ENCODE assay signal across 9 cellular contexts in the genomic region with DNA sequence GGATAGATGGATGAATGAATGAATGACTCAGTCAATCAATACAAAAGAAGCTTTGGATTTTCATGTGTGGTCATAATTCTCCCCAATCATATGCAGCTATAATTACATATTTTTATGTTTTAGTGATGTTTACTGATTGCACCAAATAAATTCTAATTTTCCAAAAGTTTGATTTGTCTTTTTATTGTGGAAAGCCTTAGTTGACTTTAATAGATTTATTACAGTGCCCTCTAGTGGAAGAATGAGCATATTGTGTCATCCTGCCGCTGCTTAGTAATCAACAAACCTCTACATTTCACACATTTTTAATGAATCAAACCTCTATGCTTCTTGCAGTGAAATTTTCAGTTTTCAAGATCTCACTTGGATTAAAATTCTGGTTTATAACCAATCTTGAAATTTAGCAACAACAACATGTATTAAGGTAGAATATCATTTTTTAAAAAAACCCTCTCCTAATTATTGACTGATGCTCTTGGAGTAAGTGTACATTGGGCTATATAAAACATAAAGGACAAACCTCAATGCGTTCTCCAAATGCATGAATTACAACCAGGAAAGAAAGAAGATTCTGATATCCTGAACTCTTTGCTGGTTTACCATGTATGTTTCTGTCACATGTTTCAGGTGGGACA. TPM values are rescaled to one million over a fixed set of nuclear protein-coding genes. Genes with fewer than 3 reads are reported as not detected.
DNase-seq lines count a peak whose midpoint lies in the region; ATAC-seq, FAIRE-seq and TF ChIP-seq lines count a peak whose summit lies in the region.
"Had no signal": no experiment of that assay in that cellular context is flagged by ENCODE, and none has a peak within 500 bp of the region (broad histone marks: within the 10 kb centered on the region; RNA-seq: fewer than 3 reads in every experiment).

No MANE protein-coding gene starts in this region.

- no peaks in the 10 kb centered on the region for H3K27me3 ChIP-seq in astrocyte (ENCODE audit: insufficient read depth, low read length)

- no peaks in the 10 kb centered on the region for H3K79me2 ChIP-seq in astrocyte (ENCODE audit: insufficient read depth, low read length)

- no peaks in the 10 kb centered on the region for H3K36me3 ChIP-seq in astrocyte (ENCODE audit: insufficient read depth, low read length)

- no peak overlapping the region for H3K4me2 ChIP-seq in astrocyte (ENCODE audit: low read length)

- no peaks in the 10 kb centered on the region for H3K9me3 Mint-ChIP-seq in astrocyte (ENCODE audit: unreplicated experiment)

- no peak overlapping the region for H2AFZ ChIP-seq in astrocyte (ENCODE audit: low read depth, low read length)

- ATAC-seq in HG03575 (IDR thresholded peaks at IDR 0.05; ENCODE audit: extremely low read depth, insufficient number of reproducible peaks, low FRiP score, unreplicated experiment) (peak; percentile 64), T-helper 17 cell (no peak)

- H3K27me3 Mint-ChIP-seq in astrocyte (ENCODE audit: low read depth, unreplicated experiment): peaks cover 4% of the 10 kb centered on the region
- H3K27me3 Mint-ChIP-seq in T-helper 17 cell: peaks cover 15% of the 10 kb centered on the region

- H3K4me3 Mint-ChIP-seq in astrocyte (ENCODE audit: unreplicated experiment): no peak overlapping the region
- no peak overlapping the region for H3K4me3 Mint-ChIP-seq in T-helper 17 cell
- H3K4me3 Mint-ChIP-seq: CD4-positive, alpha-beta memory T cell had no signal

- H3K27ac Mint-ChIP-seq in astrocyte (ENCODE audit: unreplicated experiment) (no peak overlapping the region), T-helper 17 cell (no peak overlapping the region)
- H3K27ac Mint-ChIP-seq: CD4-positive, alpha-beta memory T cell had no signal

- no peaks in the 10 kb centered on the region for H4K20me1 ChIP-seq in astrocyte (ENCODE audit: insufficient read depth, low read length)

- H3K4me3 ChIP-seq in astrocyte (ENCODE audit: insufficient read depth, low read depth, low read length): no peak overlapping the region

- no peaks in the 10 kb centered on the region for H3K4me1 ChIP-seq in astrocyte (ENCODE audit: insufficient read depth, low read length)

- DNase-seq in NCI-H1417 (lab: John Stamatoyannopoulos, UW) (peak in 2 of 3 experiments; percentile 1 to 30), NCI-H1417 treated with DMSO at 0.1 percent for 48 hours (lab: John Stamatoyannopoulos, UW) (no peak), astrocyte (ENCODE audit: low read depth) (no peak), medulla oblongata (ENCODE audit: extremely low spot score) (peak; percentile 21), NK-92 (lab: John Stamatoyannopoulos, UW; ENCODE audit: unreplicated experiment) (no peak), ureter (ENCODE audit: low spot score) (no peak), T-helper 17 cell (no peak)

- FAIRE-seq in astrocyte (lab: Jason Lieb, UNC): no peak

- no peak overlapping the region for H3K27ac ChIP-seq in astrocyte (ENCODE audit: low read depth, low read length)

- TF ChIP-seq CTCF in astrocyte (IDR thresholded peaks at IDR 0.05; ENCODE audit: insufficient read depth, low read depth, low read length): peak; percentile 65

- H3K9me3 ChIP-seq in astrocyte (ENCODE audit: insufficient read depth, low read depth, low read length) (no peaks in the 10 kb centered on the region), T-helper 17 cell (ENCODE audit: control insufficient read depth, low read length, poor library complexity, severe bottlenecking) (peaks cover 2% of the 10 kb centered on the region)

- H3K4me1 Mint-ChIP-seq in astrocyte (ENCODE audit: low read depth, unreplicated experiment) (peaks cover 4% of the 10 kb centered on the region), T-helper 17 cell (no peaks in the 10 kb centered on the region)
- H3K4me1 Mint-ChIP-seq: CD4-positive, alpha-beta memory T cell had no signal

- H3K36me3 Mint-ChIP-seq in astrocyte (ENCODE audit: low read depth, unreplicated experiment) (no peaks in the 10 kb centered on the region), T-helper 17 cell (ENCODE audit: low read depth) (no peaks in the 10 kb centered on the region)
- H3K36me3 Mint-ChIP-seq: CD4-positive, alpha-beta memory T cell had no signal

- no peak overlapping the region for H3K9ac ChIP-seq in astrocyte (ENCODE audit: low read length)

RNA-seq across cellular contexts. Expression of a gene that starts 55.6 kb away (rescaled TPM):
- total RNA-seq in astrocyte: not detected in 2 replicates
- not detected for total RNA-seq in ureter
- total RNA-seq in T-helper 17 cell: not detected
- total RNA-seq: CD4-positive, alpha-beta memory T cell had no signal

Comparison
In these comparisons a context has a peak if more than half of its experiments do, and no peak if none do; other contexts are left out.
1. DNase-seq: peak in NCI-H1417 (2 of 3) and medulla oblongata (single experiment); none in NCI-H1417 treated with DMSO at 0.1 percent for 48 hours (single experiment), astrocyte (single experiment), NK-92 (single experiment), ureter (single experiment) and T-helper 17 cell (0 of 3).